Comparison of ENCODE assay signal across 1 cellular context in the genomic region with DNA sequence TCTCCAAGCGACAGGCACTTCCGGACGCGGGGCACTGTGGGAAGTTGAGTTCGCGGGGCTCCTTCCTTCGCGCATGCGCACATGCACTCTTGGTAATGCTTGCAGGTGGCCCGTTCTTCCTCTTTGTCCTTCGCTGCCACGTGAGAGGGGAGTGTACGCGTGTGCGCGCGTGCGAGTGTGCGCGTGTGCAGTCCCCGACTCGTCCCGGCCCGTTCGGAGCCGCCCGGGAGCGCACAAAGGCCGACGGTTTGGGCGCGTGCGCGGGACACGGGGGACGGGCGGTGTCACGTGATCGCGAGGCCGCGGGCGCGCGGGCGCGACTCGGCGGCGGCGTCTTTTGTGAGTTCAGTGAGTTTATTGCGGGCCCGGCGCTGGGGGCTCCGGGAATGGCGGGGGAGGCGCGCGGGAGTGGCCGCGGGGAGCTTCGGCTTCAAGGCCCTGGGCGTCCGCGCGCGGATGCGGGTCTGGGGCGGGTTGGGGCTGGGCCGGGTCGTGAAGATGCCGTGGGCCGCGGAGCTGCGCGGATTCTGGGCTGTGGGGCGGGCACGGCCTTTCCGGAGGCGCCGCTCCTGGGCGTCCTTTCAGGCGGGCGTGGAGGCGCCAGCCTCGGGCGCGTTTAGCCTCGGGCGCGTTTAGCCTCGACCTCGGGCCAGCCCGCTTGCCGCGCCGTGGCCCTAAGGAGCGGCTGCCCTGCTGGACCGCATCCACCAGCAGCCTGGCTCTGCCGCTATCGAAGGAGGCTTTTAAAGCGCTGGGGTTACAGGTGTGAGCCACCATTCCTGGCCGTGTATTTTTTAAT.
TF ChIP-seq lines count a peak whose summit lies in the region.

Gene ZNF84, plus strand, starts transcription at position 303 of the 799 bp plus-strand sequence. CDS start 3,959 bp downstream, outside the sequence.

TF ChIP-seq in H1, 55 proteins besides CTCF, POLR2A, EP300 and RAD21 (continued from another document):
- TF ChIP-seq TEAD4 (IDR thresholded peaks at IDR 0.05; ENCODE audit: low read depth, low read length) (no peak), ZNF274 (IDR thresholded peaks at IDR 0.05; ENCODE audit: borderline replicate concordance, extremely low read depth, low read length) (no peak)
TF ChIP-seq in H1: peak in this region for 22.
